In the genomic region with DNA sequence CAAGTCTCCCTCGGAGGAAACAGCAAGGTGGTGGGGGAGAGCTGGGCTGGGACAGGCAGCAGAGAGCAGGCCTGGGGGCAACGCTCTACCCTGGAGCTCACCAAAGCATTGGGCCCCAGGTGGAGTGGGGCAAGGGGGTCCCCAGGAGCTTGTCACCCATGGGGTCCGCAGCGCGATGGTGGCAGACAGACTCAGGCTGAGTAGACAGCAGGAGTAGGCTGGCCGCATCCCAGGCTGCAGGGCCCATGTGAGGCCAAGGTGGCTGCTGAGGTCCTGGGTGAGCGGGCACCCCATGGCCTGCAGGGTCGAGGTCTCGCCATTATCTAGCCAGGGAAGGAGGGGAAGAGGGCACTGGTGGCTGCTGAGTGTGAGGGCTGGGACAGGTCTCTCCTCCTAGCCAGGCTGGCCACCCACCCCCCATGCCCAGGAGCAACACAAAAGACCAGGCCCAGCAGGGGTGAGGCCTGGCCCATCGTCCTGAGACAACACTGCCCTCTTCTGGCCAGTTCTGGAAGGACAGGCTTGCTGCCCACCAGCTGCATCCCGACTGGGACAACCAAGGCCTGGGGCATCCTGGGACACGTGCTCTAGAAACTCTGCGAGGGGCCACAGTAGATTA, we compare ENCODE assay signal across 8 cellular contexts. TPM values are rescaled to one million over a fixed set of nuclear protein-coding genes. Genes with fewer than 3 reads are reported as not detected.
DNase-seq lines count a peak whose midpoint lies in the region; ATAC-seq and TF ChIP-seq lines count a peak whose summit lies in the region.

No MANE protein-coding gene starts in this region.

- H3K9me3 Mint-ChIP-seq in activated T-helper 2 cell treated with anti-CD3 and anti-CD28 coated beads, Interferon-gamma antibody, Interleukin-2, Interleukin-4, amounts not matched to agents 10 μg/mL and 5 μg/mL and 100 μg/mL, durations not matched to agents 14 hours and 24 hours and 36 hours = no peaks in the 10 kb centered on the region

- no peak overlapping the region for H3K4me2 ChIP-seq in parathyroid adenoma (ENCODE audit: low read length)

- H3K79me2 ChIP-seq in parathyroid adenoma = no peaks in the 10 kb centered on the region

- H3K4me3 Mint-ChIP-seq in activated T-helper 2 cell treated with anti-CD3 and anti-CD28 coated beads, Interferon-gamma antibody, Interleukin-2, Interleukin-4, amounts not matched to agents 10 μg/mL and 5 μg/mL and 100 μg/mL, durations not matched to agents 14 hours and 24 hours and 36 hours (ENCODE audit: low read depth) = no peak overlapping the region

- H3K4me1 ChIP-seq in parathyroid adenoma = no peaks in the 10 kb centered on the region
- H3K4me1 ChIP-seq in upper lobe of left lung = peaks cover 0 to 16% (median 13%) of the 10 kb centered on the region in 4 donors

- WGBS in upper lobe of left lung, 2 donors = 40 to 61% methylated on average over 2 to 13 of the region's 13 CpGs

- H3K4me3 ChIP-seq in parathyroid adenoma (ENCODE audit: low read depth, low read length) (no peak overlapping the region), upper lobe of left lung (no peak overlapping the region)

- peak; percentile 91 for TF ChIP-seq CTCF in parathyroid adenoma (IDR thresholded peaks at IDR 0.05)
- TF ChIP-seq CTCF in upper lobe of left lung (IDR thresholded peaks at IDR 0.05) = peak; percentile 93 to 98 (median 96)

- H3K9ac ChIP-seq in parathyroid adenoma = no peak overlapping the region

- peak; percentile 1 for DNase-seq in DMS 273 treated with DMSO at 0.1 percent for 48 hours (lab: John Stamatoyannopoulos, UW)
- DNase-seq in HS-27A (ENCODE audit: low read depth) = peak; percentile 40
- DNase-seq in SHP77 (lab: John Stamatoyannopoulos, UW) = peak; percentile 20 to 30
- peak; percentile 49 for DNase-seq in activated T-helper 2 cell treated with anti-CD3 and anti-CD28 coated beads, Interferon-gamma antibody, Interleukin-2, Interleukin-4, amounts not matched to agents 10 μg/mL and 5 μg/mL and 100 μg/mL, durations not matched to agents 14 hours and 24 hours and 36 hours (ENCODE audit: low spot score)
- DNase-seq in foreskin melanocyte = peak; percentile 35
- DNase-seq in upper lobe of left lung = peak; percentile 64 to 77

- TF ChIP-seq POLR2A in upper lobe of left lung (IDR thresholded peaks at IDR 0.05) = no peak

- H3K27me3 ChIP-seq in parathyroid adenoma (ENCODE audit: control insufficient read depth, insufficient read depth, low read length) (no peaks in the 10 kb centered on the region), upper lobe of left lung (no peaks in the 10 kb centered on the region)

- ATAC-seq in upper lobe of left lung (ENCODE audit: low FRiP score in 2 of 2) = peak; percentile 71 to 80
- no peak for ATAC-seq in HG03460 (IDR thresholded peaks at IDR 0.05; ENCODE audit: unreplicated experiment)

- no peaks in the 10 kb centered on the region for H3K27me3 Mint-ChIP-seq in activated T-helper 2 cell treated with anti-CD3 and anti-CD28 coated beads, Interferon-gamma antibody, Interleukin-2, Interleukin-4, amounts not matched to agents 10 μg/mL and 5 μg/mL and 100 μg/mL, durations not matched to agents 14 hours and 24 hours and 36 hours (ENCODE audit: low read depth)

- H2AFZ ChIP-seq in parathyroid adenoma = no peak overlapping the region

- H3K36me3 ChIP-seq in parathyroid adenoma (ENCODE audit: control insufficient read depth, insufficient read depth, low read length) (no peaks in the 10 kb centered on the region), upper lobe of left lung (peaks cover 0 to 19% (median 8%) of the 10 kb centered on the region in 4 donors)

- peaks cover 3% of the 10 kb centered on the region for H3K4me1 Mint-ChIP-seq in activated T-helper 2 cell treated with anti-CD3 and anti-CD28 coated beads, Interferon-gamma antibody, Interleukin-2, Interleukin-4, amounts not matched to agents 10 μg/mL and 5 μg/mL and 100 μg/mL, durations not matched to agents 14 hours and 24 hours and 36 hours (ENCODE audit: low read depth)

- intact Hi-C loops in activated T-helper 2 cell treated with anti-CD3 and anti-CD28 coated beads, Interferon-gamma antibody, Interleukin-2, Interleukin-4, amounts not matched to agents 10 μg/mL and 5 μg/mL and 100 μg/mL, durations not matched to agents 14 hours and 24 hours and 36 hours (cut with micrococcal nuclease) = loop anchor here (1.0 to 10.0 kb wide), 2 partner anchors 171 to 262 kb away; no protein-coding TSS in a partner anchor

- H3K9me3 ChIP-seq in parathyroid adenoma (ENCODE audit: control insufficient read depth, low read length) = no peaks in the 10 kb centered on the region
- H3K9me3 ChIP-seq in upper lobe of left lung = no peaks in the 10 kb centered on the region

- H3K27ac ChIP-seq in parathyroid adenoma (no peak overlapping the region), upper lobe of left lung (no peak overlapping the region)

- no peak for TF ChIP-seq EP300 in upper lobe of left lung (IDR thresholded peaks at IDR 0.05)

- H3K27ac Mint-ChIP-seq in activated T-helper 2 cell treated with anti-CD3 and anti-CD28 coated beads, Interferon-gamma antibody, Interleukin-2, Interleukin-4, amounts not matched to agents 10 μg/mL and 5 μg/mL and 100 μg/mL, durations not matched to agents 14 hours and 24 hours and 36 hours = no peak overlapping the region

- no peaks in the 10 kb centered on the region for H3K36me3 Mint-ChIP-seq in activated T-helper 2 cell treated with anti-CD3 and anti-CD28 coated beads, Interferon-gamma antibody, Interleukin-2, Interleukin-4, amounts not matched to agents 10 μg/mL and 5 μg/mL and 100 μg/mL, durations not matched to agents 14 hours and 24 hours and 36 hours (ENCODE audit: low read depth)

RNA-seq across cellular contexts. Expression of a gene that starts 33.1 kb away (rescaled TPM):
- total RNA-seq in activated T-helper 2 cell treated with anti-CD3 and anti-CD28 coated beads, Interferon-gamma antibody, Interleukin-2, Interleukin-4, amounts not matched to agents 10 μg/mL and 5 μg/mL and 100 μg/mL, durations not matched to agents 14 hours and 24 hours and 36 hours = 26.1 and 26.5 TPM in 2 replicates
- 10 to 100 TPM; 11.5 to 44.7 (median 22.7) TPM for total RNA-seq in upper lobe of left lung

Comparison
In these comparisons a context has a peak if more than half of its experiments do, and no peak if none do; other contexts are left out.
1. DNase-seq: peak in every context shown above with its lines; median percentile 70 in upper lobe of left lung; 49 in activated T-helper 2 cell treated with anti-CD3 and anti-CD28 coated beads, Interferon-gamma antibody, Interleukin-2, Interleukin-4, amounts not matched to agents 10 μg/mL and 5 μg/mL and 100 μg/mL, durations not matched to agents 14 hours and 24 hours and 36 hours; 40 in HS-27A; 35 in foreskin melanocyte; 25 in SHP77; 1 in DMS 273 treated with DMSO at 0.1 percent for 48 hours.